ENCODE assay signal across 19 cellular contexts in genomic region chr3:178663572-178663971, GRCh38.
A peak's percentile ranks its signal among the peaks of the same experiment; 100 is the strongest.
DNase-seq lines count a peak whose midpoint lies in the region; ATAC-seq and FAIRE-seq lines count a peak whose summit lies in the region.
"Had no signal": no experiment of that assay in that cellular context is flagged by ENCODE, and none has a peak within 500 bp of the region (broad histone marks: within the 10 kb centered on the region; RNA-seq: fewer than 3 reads in every experiment).

No MANE protein-coding gene starts in this region.

- no peak for DNase-seq in mesendoderm
- DNase-seq in HuH-7 (ENCODE audit: low spot score): no peak
- DNase-seq in activated T-cell treated with anti-CD3 and anti-CD28 coated beads, Interleukin-2, amount 50 U/mL, for 24 hours: no peak
- DNase-seq in GM19239 (ENCODE audit: insufficient read length, low spot score): no peak
- DNase-seq in activated CD8-positive, alpha-beta memory T cell treated with anti-CD3 and anti-CD28 coated beads, Interleukin-2, amount 10 ng/mL, durations not matched to agents 7 days and 5 days: no peak
- DNase-seq: activated naive CD8-positive, alpha-beta T cell treated with anti-CD3 and anti-CD28 coated beads, Interleukin-2, amount 50 U/mL, for 24 hours; activated T-cell treated with anti-CD3 and anti-CD28 coated beads, Interleukin-2, amount 50 U/mL, for 1 hour; cerebellar nuclear complex; GM23248; immature natural killer cell; NCI-H146; NCI-H510A treated with DMSO at 0.1 percent for 48 hours had no signal

- no peak overlapping the region for H2BK120ac ChIP-seq in mesendoderm (ENCODE audit: low read depth, low read length)

- FAIRE-seq in GM19239 (lab: Jason Lieb, UNC): no peak
- FAIRE-seq: endothelial cell of umbilical vein had no signal

- H3K27ac Mint-ChIP-seq in activated T-cell treated with anti-CD3 and anti-CD28 coated beads, Interleukin-2, amount 50 U/mL, for 24 hours: no peak overlapping the region
- H3K27ac Mint-ChIP-seq in activated CD8-positive, alpha-beta memory T cell treated with anti-CD3 and anti-CD28 coated beads, Interleukin-2, amount 10 ng/mL, durations not matched to agents 7 days and 5 days: no peak overlapping the region
- H3K27ac Mint-ChIP-seq: activated naive CD8-positive, alpha-beta T cell treated with anti-CD3 and anti-CD28 coated beads, Interleukin-2, amount 50 U/mL, for 24 hours; immature natural killer cell; memory B cell; stimulated activated naive CD8-positive, alpha-beta T cell treated with anti-CD3 and anti-CD28 coated beads, Interleukin-15, Interleukin-2, amounts not matched to agents 100 ng/mL and 50 ng/mL, for 24 hours had no signal

- H3K36me3 ChIP-seq in mesendoderm (ENCODE audit: control insufficient read depth, insufficient read depth, low read length): no peaks in the 10 kb centered on the region

- H3K4me2 ChIP-seq in mesendoderm (ENCODE audit: low read length): no peak overlapping the region

- no peak overlapping the region for H2AK5ac ChIP-seq in mesendoderm (ENCODE audit: low read length)

- CTCF ChIA-PET in activated CD8-positive, alpha-beta memory T cell treated with anti-CD3 and anti-CD28 coated beads, Interleukin-2, amount 10 ng/mL, durations not matched to agents 7 days and 5 days (lab: Charles Lee): no interaction called here

- no peaks in the 10 kb centered on the region for H3K9me3 Mint-ChIP-seq in activated T-cell treated with anti-CD3 and anti-CD28 coated beads, Interleukin-2, amount 50 U/mL, for 24 hours
- H3K9me3 Mint-ChIP-seq in activated CD8-positive, alpha-beta memory T cell treated with anti-CD3 and anti-CD28 coated beads, Interleukin-2, amount 10 ng/mL, durations not matched to agents 7 days and 5 days (ENCODE audit: low read depth): no peaks in the 10 kb centered on the region
- H3K9me3 Mint-ChIP-seq: activated naive CD8-positive, alpha-beta T cell treated with anti-CD3 and anti-CD28 coated beads, Interleukin-2, amount 50 U/mL, for 24 hours; stimulated activated naive CD8-positive, alpha-beta T cell treated with anti-CD3 and anti-CD28 coated beads, Interleukin-15, Interleukin-2, amounts not matched to agents 100 ng/mL and 50 ng/mL, for 24 hours had no signal

- no peak overlapping the region for H3K4me3 ChIP-seq in mesendoderm (ENCODE audit: low read length)
- H3K4me3 ChIP-seq: GM23248 had no signal

- no peak overlapping the region for H3K27ac ChIP-seq in mesendoderm (ENCODE audit: low read depth, low read length)
- H3K27ac ChIP-seq: GM23248, HL-60 had no signal

- peak overlapping the region; percentile 39 for H3K18ac ChIP-seq in mesendoderm (ENCODE audit: low read length)

- no peak overlapping the region for H2BK15ac ChIP-seq in mesendoderm (replicated peaks; ENCODE audit: low read depth)

- no peaks in the 10 kb centered on the region for H3K79me2 ChIP-seq in mesendoderm (ENCODE audit: control insufficient read depth, insufficient read depth, low read length)

- no peak overlapping the region for H3K23ac ChIP-seq in mesendoderm (ENCODE audit: low read length)

- no peak overlapping the region for H3K56ac ChIP-seq in mesendoderm (ENCODE audit: low read length)

- no peak overlapping the region for H4K5ac ChIP-seq in mesendoderm (ENCODE audit: low read length)

- peaks cover 2% of the 10 kb centered on the region for H3K27me3 Mint-ChIP-seq in activated T-cell treated with anti-CD3 and anti-CD28 coated beads, Interleukin-2, amount 50 U/mL, for 24 hours
- H3K27me3 Mint-ChIP-seq in activated CD8-positive, alpha-beta memory T cell treated with anti-CD3 and anti-CD28 coated beads, Interleukin-2, amount 10 ng/mL, durations not matched to agents 7 days and 5 days: peaks cover 8% of the 10 kb centered on the region
- H3K27me3 Mint-ChIP-seq: memory B cell; stimulated activated naive CD8-positive, alpha-beta T cell treated with anti-CD3 and anti-CD28 coated beads, Interleukin-15, Interleukin-2, amounts not matched to agents 100 ng/mL and 50 ng/mL, for 24 hours had no signal

- H2BK5ac ChIP-seq in mesendoderm (ENCODE audit: low read length): no peak overlapping the region

- H3K36me3 Mint-ChIP-seq in activated T-cell treated with anti-CD3 and anti-CD28 coated beads, Interleukin-2, amount 50 U/mL, for 24 hours (ENCODE audit: low read depth): no peaks in the 10 kb centered on the region
- H3K36me3 Mint-ChIP-seq in activated CD8-positive, alpha-beta memory T cell treated with anti-CD3 and anti-CD28 coated beads, Interleukin-2, amount 10 ng/mL, durations not matched to agents 7 days and 5 days: no peaks in the 10 kb centered on the region
- H3K36me3 Mint-ChIP-seq: immature natural killer cell, memory B cell had no signal

- ATAC-seq in GM18870 (IDR thresholded peaks at IDR 0.05; ENCODE audit: unreplicated experiment) (peak; percentile 89), GM21576 (IDR thresholded peaks at IDR 0.05; ENCODE audit: unreplicated experiment) (peak; percentile 72), HG03064 (IDR thresholded peaks at IDR 0.05; ENCODE audit: low read depth, unreplicated experiment) (peak; percentile 66)
- no peak for ATAC-seq in activated CD8-positive, alpha-beta memory T cell treated with anti-CD3 and anti-CD28 coated beads, Interleukin-2, amount 10 ng/mL, durations not matched to agents 7 days and 5 days
- ATAC-seq: activated naive CD8-positive, alpha-beta T cell treated with anti-CD3 and anti-CD28 coated beads, Interleukin-2, amount 50 U/mL, for 24 hours had no signal

- no peaks in the 10 kb centered on the region for H3K4me1 Mint-ChIP-seq in activated T-cell treated with anti-CD3 and anti-CD28 coated beads, Interleukin-2, amount 50 U/mL, for 24 hours (ENCODE audit: low read depth)
- H3K4me1 Mint-ChIP-seq in activated CD8-positive, alpha-beta memory T cell treated with anti-CD3 and anti-CD28 coated beads, Interleukin-2, amount 10 ng/mL, durations not matched to agents 7 days and 5 days: no peaks in the 10 kb centered on the region
- H3K4me1 Mint-ChIP-seq: activated naive CD8-positive, alpha-beta T cell treated with anti-CD3 and anti-CD28 coated beads, Interleukin-2, amount 50 U/mL, for 24 hours; immature natural killer cell; memory B cell had no signal

- no peak overlapping the region for H3K4ac ChIP-seq in mesendoderm (ENCODE audit: low read depth, low read length)

- no peaks in the 10 kb centered on the region for H3K27me3 ChIP-seq in mesendoderm (ENCODE audit: insufficient read depth, low read length, poor library complexity)

- no peaks in the 10 kb centered on the region for H3K4me1 ChIP-seq in mesendoderm (ENCODE audit: control insufficient read depth, low read depth, low read length)

- H4K8ac ChIP-seq in mesendoderm (ENCODE audit: low read depth, low read length): no peak overlapping the region

- no peaks in the 10 kb centered on the region for H3K79me1 ChIP-seq in mesendoderm (ENCODE audit: low read length)

- H3K9ac ChIP-seq in mesendoderm (ENCODE audit: low read length): no peak overlapping the region
- H3K9ac ChIP-seq: GM23248 had no signal

- H3K4me3 Mint-ChIP-seq in activated T-cell treated with anti-CD3 and anti-CD28 coated beads, Interleukin-2, amount 50 U/mL, for 24 hours: no peak overlapping the region
- H3K4me3 Mint-ChIP-seq in activated CD8-positive, alpha-beta memory T cell treated with anti-CD3 and anti-CD28 coated beads, Interleukin-2, amount 10 ng/mL, durations not matched to agents 7 days and 5 days: no peak overlapping the region
- H3K4me3 Mint-ChIP-seq: activated naive CD8-positive, alpha-beta T cell treated with anti-CD3 and anti-CD28 coated beads, Interleukin-2, amount 50 U/mL, for 24 hours; immature natural killer cell; memory B cell; stimulated activated naive CD8-positive, alpha-beta T cell treated with anti-CD3 and anti-CD28 coated beads, Interleukin-15, Interleukin-2, amounts not matched to agents 100 ng/mL and 50 ng/mL, for 24 hours had no signal
